Comparison of ENCODE assay signal across 13 cellular contexts in the genomic region with DNA sequence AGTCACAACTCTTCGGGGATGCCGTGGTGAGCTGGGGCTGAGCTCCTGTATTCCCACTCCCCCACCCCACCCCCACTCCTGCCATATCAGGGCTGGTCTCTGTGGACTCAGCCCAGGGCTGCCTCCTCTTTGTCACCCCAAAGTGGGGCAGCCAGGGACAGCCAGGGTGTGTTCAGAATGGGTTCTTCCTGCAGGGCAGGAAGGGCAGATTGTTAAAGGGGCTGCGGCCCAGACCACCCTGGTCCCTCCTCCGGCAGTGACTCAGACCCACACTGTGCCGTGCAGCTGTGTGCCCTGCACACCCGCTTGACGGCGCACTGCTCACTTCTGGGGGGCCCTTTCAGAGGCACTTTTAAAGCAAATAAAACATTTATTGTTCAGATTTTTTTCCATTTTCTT. TPM values are rescaled to one million over a fixed set of nuclear protein-coding genes. Genes with fewer than 3 reads are reported as not detected.
DNase-seq lines count a peak whose midpoint lies in the region.
"Had no signal": no experiment of that assay in that cellular context is flagged by ENCODE, and none has a peak within 500 bp of the region (broad histone marks: within the 10 kb centered on the region; RNA-seq: fewer than 3 reads in every experiment).

No MANE protein-coding gene starts in this region.

- peaks cover 20% of the 10 kb centered on the region for H3K36me3 Mint-ChIP-seq in activated naive CD4-positive, alpha-beta T cell treated with anti-CD3 and anti-CD28 coated beads for 36 hours (ENCODE audit: low read depth)
- peaks cover 0 to 14% (median 10%) of the 10 kb centered on the region in 3 donors for H3K36me3 Mint-ChIP-seq in immature natural killer cell

- CTCF ChIA-PET in activated naive CD4-positive, alpha-beta T cell treated with anti-CD3 and anti-CD28 coated beads for 36 hours (lab: Charles Lee), result interaction anchor here (1.1 to 20.0 kb wide), 5 partner anchors 10 to 66 kb away, joined by 5 to 728 read pairs (median 70); a partner anchor contains a TSS

- H3K4me1 Mint-ChIP-seq in activated naive CD4-positive, alpha-beta T cell treated with anti-CD3 and anti-CD28 coated beads for 36 hours (ENCODE audit: low read depth), result peaks cover 31% of the 10 kb centered on the region
- peaks cover 7 to 8% of the 10 kb centered on the region in 2 donors for H3K4me1 Mint-ChIP-seq in immature natural killer cell

- intact Hi-C loops in activated naive CD4-positive, alpha-beta T cell treated with anti-CD3 and anti-CD28 coated beads for 36 hours (cut with micrococcal nuclease), result no loop called here

- H3K27ac Mint-ChIP-seq in activated naive CD4-positive, alpha-beta T cell treated with anti-CD3 and anti-CD28 coated beads for 36 hours, result peak overlapping the region; percentile 82
- peak overlapping the region in 4 of 6 donors; percentile 25 to 65 (median 42) for H3K27ac Mint-ChIP-seq in immature natural killer cell

- no peaks in the 10 kb centered on the region for H3K9me3 Mint-ChIP-seq in activated naive CD4-positive, alpha-beta T cell treated with anti-CD3 and anti-CD28 coated beads for 36 hours
- no peaks in the 10 kb centered on the region for H3K9me3 Mint-ChIP-seq in immature natural killer cell
- H3K9me3 Mint-ChIP-seq: endodermal cell had no signal

- H3K27me3 Mint-ChIP-seq in activated naive CD4-positive, alpha-beta T cell treated with anti-CD3 and anti-CD28 coated beads for 36 hours (ENCODE audit: low read depth), result no peaks in the 10 kb centered on the region
- peaks cover 0 to 4% (median 3%) of the 10 kb centered on the region in 3 donors for H3K27me3 Mint-ChIP-seq in immature natural killer cell (ENCODE audit: low read depth in 3 of 3)

- peak overlapping the region; percentile 85 for H3K27ac ChIP-seq in angular gyrus (ENCODE audit: low read depth, low read length)
- H3K27ac ChIP-seq in substantia nigra (ENCODE audit: low read depth, low read length, poor library complexity, severe bottlenecking), result peak overlapping the region; percentile 66

- peak; percentile 31 for DNase-seq in activated naive CD4-positive, alpha-beta T cell treated with anti-CD3 and anti-CD28 coated beads for 36 hours
- DNase-seq in activated naive CD4-positive, alpha-beta T cell treated with anti-CD3 and anti-CD28 coated beads, Interleukin-2, amount 50 U/mL, for 16 hours, result no peak
- DNase-seq in immature natural killer cell (no peak), substantia nigra (lab: John Stamatoyannopoulos, UW) (peak in 2 of 49 donors; percentile 23 to 30), NCI-H2107 (lab: John Stamatoyannopoulos, UW) (no peak), NCI-H128 (lab: John Stamatoyannopoulos, UW; ENCODE audit: unreplicated experiment) (no peak), EL (no peak)
- DNase-seq: ACHN; activated effector memory CD4-positive, alpha-beta T cell treated with anti-CD3 and anti-CD28 coated beads, Interleukin-2, amount 50 U/mL, for 16 hours; endodermal cell; NCI-H1048; transverse colon had no signal

- H3K4me3 Mint-ChIP-seq in activated naive CD4-positive, alpha-beta T cell treated with anti-CD3 and anti-CD28 coated beads for 36 hours, result no peak overlapping the region
- no peak overlapping the region for H3K4me3 Mint-ChIP-seq in immature natural killer cell
- H3K4me3 Mint-ChIP-seq: endodermal cell had no signal

RNA-seq across cellular contexts. Expression of a gene that starts 9.3 kb away (rescaled TPM):
- 10 to 100 TPM; 16.6 to 21.0 TPM for total RNA-seq in activated naive CD4-positive, alpha-beta T cell treated with anti-CD3 and anti-CD28 coated beads for 36 hours
- polyA plus RNA-seq in immature natural killer cell, result 1 to 10 TPM in 2 of 3 donors, under 1 TPM in 1; 0.54 to 5.6 (median 3.1) TPM

RNA-seq across cellular contexts. Expression of a gene that starts 23.7 kb away (rescaled TPM):
- total RNA-seq in activated naive CD4-positive, alpha-beta T cell treated with anti-CD3 and anti-CD28 coated beads for 36 hours, result 1 to 10 TPM; 1.5 to 1.6 TPM
- under 1 TPM in 1 of 3 donors, not detected in 2; 0.25 TPM for polyA plus RNA-seq in immature natural killer cell

RNA-seq across cellular contexts. Expression of a gene that starts 37.3 kb away (rescaled TPM):
- 100 to 1,000 TPM; 272 to 289 TPM for total RNA-seq in activated naive CD4-positive, alpha-beta T cell treated with anti-CD3 and anti-CD28 coated beads for 36 hours
- 10 to 100 TPM in 2 of 3 donors, 1 to 10 TPM in 1; 5.9 to 29.1 (median 11.5) TPM for polyA plus RNA-seq in immature natural killer cell

RNA-seq across cellular contexts. Expression of a gene that starts 57.1 kb away (rescaled TPM):
- under 1 TPM in 1 of 2 experiments, not detected in 1; 0.15 TPM for total RNA-seq in activated naive CD4-positive, alpha-beta T cell treated with anti-CD3 and anti-CD28 coated beads for 36 hours
- polyA plus RNA-seq in immature natural killer cell, result not detected
- total RNA-seq: endodermal cell had no signal
